Comparison of ENCODE assay signal across 1 cellular context in the genomic region with DNA sequence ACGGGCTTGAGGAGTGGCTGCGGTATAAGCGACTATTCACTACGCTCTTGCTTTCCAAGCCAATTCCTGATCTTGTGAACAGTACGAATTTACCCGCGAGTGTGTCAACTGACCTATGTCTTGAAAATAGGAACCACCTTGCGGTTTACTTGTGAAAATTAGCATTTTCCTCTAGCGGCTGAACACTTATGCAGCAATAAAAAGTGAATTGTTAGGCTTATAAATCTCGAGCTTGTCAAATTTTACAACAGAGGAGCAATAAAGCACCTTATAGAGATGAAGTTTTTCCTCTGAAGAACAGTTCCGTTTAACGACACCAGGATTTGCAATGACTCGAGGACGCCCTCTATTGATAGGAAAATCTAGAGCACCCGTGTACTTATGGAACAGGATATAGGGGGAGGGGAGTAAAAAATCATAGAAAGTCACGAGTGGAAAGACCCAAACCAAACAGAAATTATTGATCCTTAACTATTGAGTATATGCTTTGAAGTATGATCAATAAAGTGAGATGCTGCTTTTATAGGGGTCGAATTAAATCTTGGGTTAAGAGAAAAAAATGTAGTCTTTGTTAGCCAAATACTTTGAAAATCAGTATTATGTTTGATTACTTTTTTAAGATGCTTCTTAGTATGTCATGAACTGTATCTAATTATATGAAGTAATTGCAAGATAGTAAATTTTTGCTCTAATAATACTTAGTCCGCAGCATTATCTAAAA.
TF ChIP-seq lines count a peak whose summit lies in the region.

No MANE protein-coding gene starts in this region.

TF ChIP-seq in H1, 55 proteins besides CTCF, POLR2A, EP300 and RAD21 (continued from another document):
- peak; percentile 76 to 99; a peak in 3 of 4 replicates for TF ChIP-seq HDAC2 (IDR thresholded peaks at IDR 0.05; ENCODE audit: borderline replicate concordance in 1 of 2, low read depth in 2 of 2, low read length in 2 of 2)
- TF ChIP-seq, protein P1, sequence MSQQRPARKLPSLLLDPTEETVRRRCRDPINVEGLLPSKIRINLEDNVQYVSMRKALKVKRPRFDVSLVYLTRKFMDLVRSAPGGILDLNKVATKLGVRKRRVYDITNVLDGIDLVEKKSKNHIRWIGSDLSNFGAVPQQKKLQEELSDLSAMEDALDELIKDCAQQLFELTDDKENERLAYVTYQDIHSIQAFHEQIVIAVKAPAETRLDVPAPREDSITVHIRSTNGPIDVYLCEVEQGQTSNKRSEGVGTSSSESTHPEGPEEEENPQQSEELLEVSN (IDR thresholded peaks at IDR 0.05): no peak
- TF ChIP-seq SP4 (IDR thresholded peaks at IDR 0.05; ENCODE audit: low read length): no peak
- no peak for TF ChIP-seq CBX8 (IDR thresholded peaks at IDR 0.05; ENCODE audit: borderline replicate concordance, low read depth, low read length)
- TF ChIP-seq GABPA (IDR thresholded peaks at IDR 0.05; ENCODE audit: borderline replicate concordance, insufficient read depth, low read length): no peak
- TF ChIP-seq RNF2 (IDR thresholded peaks at IDR 0.05; ENCODE audit: borderline replicate concordance, low read depth, low read length, missing control alignments, poor library complexity, severe bottlenecking): no peak
- no peak for TF ChIP-seq TEAD4 (IDR thresholded peaks at IDR 0.05; ENCODE audit: low read depth, low read length)
- TF ChIP-seq SAP30 (IDR thresholded peaks at IDR 0.05; ENCODE audit: insufficient read depth, insufficient replicate concordance, low read length): no peak
- no peak for TF ChIP-seq GTF2F1 (IDR thresholded peaks at IDR 0.05; ENCODE audit: borderline replicate concordance, low read depth, low read length)
- TF ChIP-seq BRCA1 (IDR thresholded peaks at IDR 0.05; ENCODE audit: low read depth, low read length): no peak
- 0 out of 2 replicates have a peak, but pooled peaks have one; percentile 19 for TF ChIP-seq TCF12 (IDR thresholded peaks at IDR 0.05; ENCODE audit: low read depth, low read length)
- TF ChIP-seq SP2 (IDR thresholded peaks at IDR 0.05; ENCODE audit: low read length): no peak
- TF ChIP-seq EZH2 (IDR thresholded peaks at IDR 0.05; ENCODE audit: low read depth, low read length, severe bottlenecking): peak; percentile 6
- no peak for TF ChIP-seq CTBP2 (IDR thresholded peaks at IDR 0.05; ENCODE audit: borderline replicate concordance, insufficient read depth, insufficient read length, low read length)
- no peak for TF ChIP-seq RXRA (IDR thresholded peaks at IDR 0.05; ENCODE audit: insufficient read depth, low read depth, low read length)
- no peak for TF ChIP-seq SIRT6 (IDR thresholded peaks at IDR 0.05; ENCODE audit: low read length)
- no peak for TF ChIP-seq SUZ12 (IDR thresholded peaks at IDR 0.05; ENCODE audit: low read length)
- TF ChIP-seq MAFK (IDR thresholded peaks at IDR 0.05; ENCODE audit: low read depth, low read length): no peak
- no peak for TF ChIP-seq NRF1 (IDR thresholded peaks at IDR 0.05; ENCODE audit: low read depth, low read length)
- no peak for TF ChIP-seq SRF (IDR thresholded peaks at IDR 0.05; ENCODE audit: low read depth, low read length)
- no peak for TF ChIP-seq SP1 (IDR thresholded peaks at IDR 0.05; ENCODE audit: low read depth, low read length)
- 0 out of 2 replicates have a peak, but pooled peaks have one; percentile 13 for TF ChIP-seq CHD2 (IDR thresholded peaks at IDR 0.05; ENCODE audit: low read length)
- TF ChIP-seq JUND (IDR thresholded peaks at IDR 0.05; ENCODE audit: low read length): no peak
- TF ChIP-seq FOSL1 (IDR thresholded peaks at IDR 0.05; ENCODE audit: insufficient read depth, low read depth, low read length): no peak
- TF ChIP-seq EGR1 (IDR thresholded peaks at IDR 0.05; ENCODE audit: borderline replicate concordance, low read depth, low read length): no peak
- no peak for TF ChIP-seq BCL11A (IDR thresholded peaks at IDR 0.05; ENCODE audit: low read depth in 2 of 2, low read length in 2 of 2)
- TF ChIP-seq ZNF274 (IDR thresholded peaks at IDR 0.05; ENCODE audit: borderline replicate concordance, extremely low read depth, low read length): no peak
- TF ChIP-seq RBBP5 (IDR thresholded peaks at IDR 0.05; ENCODE audit: borderline replicate concordance, low read depth, low read length): no peak
- no peak for TF ChIP-seq PHF8 (conservative IDR thresholded peaks at IDR 0.05; ENCODE audit: low read depth, low read length)
- TF ChIP-seq TBP (IDR thresholded peaks at IDR 0.05; ENCODE audit: low read depth, low read length): no peak
- no peak for TF ChIP-seq CHD1 (IDR thresholded peaks at IDR 0.05; ENCODE audit: low read depth, low read length)
